Comparison of ENCODE assay signal across 26 cellular contexts in the genomic region with DNA sequence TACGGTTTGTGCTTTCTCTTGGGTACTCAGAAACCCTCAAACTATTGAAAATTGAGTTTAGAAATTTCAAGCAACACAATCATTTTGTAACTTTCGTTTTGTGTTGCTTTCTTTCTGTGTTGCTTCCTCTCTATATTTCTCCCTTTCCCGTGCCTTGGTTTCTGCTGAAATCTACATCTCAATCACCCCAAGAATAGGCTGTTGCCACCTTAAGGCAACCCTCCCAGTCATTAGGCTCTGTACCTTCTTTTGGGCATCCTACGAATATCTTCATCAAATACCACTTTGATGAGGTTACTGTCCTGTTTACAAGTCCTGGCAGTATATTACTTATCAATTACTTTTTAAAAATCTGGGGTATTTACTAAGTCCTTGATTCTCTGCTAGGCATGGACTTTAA.
"Had no signal": no experiment of that assay in that cellular context is flagged by ENCODE, and none has a peak within 500 bp of the region (broad histone marks: within the 10 kb centered on the region; RNA-seq: fewer than 3 reads in every experiment).

No MANE protein-coding gene starts in this region.

- H3K27me3 ChIP-seq: left lung, pancreas, spleen, testis, thyroid gland, upper lobe of right lung had no signal

- ATAC-seq: left colon; left lung; lower lobe of right lung; naive thymus-derived CD8-positive, alpha-beta T cell; pancreas; right cardiac atrium; sciatic nerve; stimulated activated memory B cell treated with anti-CD40 and anti-IgM and Interleukin-4, amounts not matched to agents 10 μg/mL and 1 μg/mL and 100 μg/mL, for 72 hours; stimulated activated naive CD8-positive, alpha-beta T cell treated with anti-CD3 and anti-CD28 coated beads, Interleukin-15, amount 100 ng/mL, for 72 hours; upper lobe of right lung had no signal

- DNase-seq: hippocampal formation; immature natural killer cell; kidney; left colon; left lung; lower lobe of right lung; mammary epithelial cell; mesenchymal stem cell; naive thymus-derived CD8-positive, alpha-beta T cell; nucleus accumbens; pancreas; posterior cingulate gyrus; retina; right cardiac atrium; spleen; stimulated activated CD4-positive, alpha-beta T cell treated with anti-CD3 and anti-CD28 coated beads, Interleukin-4, amount 100 ng/mL, for 24 hours; stimulated activated naive CD4-positive, alpha-beta T cell treated with Interleukin-2 at 50 U/mL for 16 hours; stimulated activated naive CD8-positive, alpha-beta T cell treated with anti-CD3 and anti-CD28 coated beads, Interleukin-15, amount 100 ng/mL, for 72 hours; testis; thyroid gland; trophoblast cell; upper lobe of right lung had no signal

- H3K4me1 ChIP-seq: left lung, lower lobe of right lung, pancreas, prostate gland, spleen, testis, thyroid gland, upper lobe of right lung had no signal

- H3K4me3 ChIP-seq: left lung, lower lobe of right lung, pancreas, prostate gland, skin epidermis, spleen, testis, thyroid gland, upper lobe of right lung had no signal

- H3K27ac ChIP-seq: left lung, lower lobe of right lung, pancreas, prostate gland, skin epidermis, spleen, testis, thyroid gland, upper lobe of right lung had no signal

- H3K9me3 ChIP-seq: lower lobe of right lung, pancreas, prostate gland, spleen, testis, thyroid gland, upper lobe of right lung had no signal

- H3K36me3 ChIP-seq: left lung, lower lobe of right lung, pancreas, prostate gland, spleen, thyroid gland, upper lobe of right lung had no signal
